21 cellular contexts compared by ENCODE assay signal in the genomic region with DNA sequence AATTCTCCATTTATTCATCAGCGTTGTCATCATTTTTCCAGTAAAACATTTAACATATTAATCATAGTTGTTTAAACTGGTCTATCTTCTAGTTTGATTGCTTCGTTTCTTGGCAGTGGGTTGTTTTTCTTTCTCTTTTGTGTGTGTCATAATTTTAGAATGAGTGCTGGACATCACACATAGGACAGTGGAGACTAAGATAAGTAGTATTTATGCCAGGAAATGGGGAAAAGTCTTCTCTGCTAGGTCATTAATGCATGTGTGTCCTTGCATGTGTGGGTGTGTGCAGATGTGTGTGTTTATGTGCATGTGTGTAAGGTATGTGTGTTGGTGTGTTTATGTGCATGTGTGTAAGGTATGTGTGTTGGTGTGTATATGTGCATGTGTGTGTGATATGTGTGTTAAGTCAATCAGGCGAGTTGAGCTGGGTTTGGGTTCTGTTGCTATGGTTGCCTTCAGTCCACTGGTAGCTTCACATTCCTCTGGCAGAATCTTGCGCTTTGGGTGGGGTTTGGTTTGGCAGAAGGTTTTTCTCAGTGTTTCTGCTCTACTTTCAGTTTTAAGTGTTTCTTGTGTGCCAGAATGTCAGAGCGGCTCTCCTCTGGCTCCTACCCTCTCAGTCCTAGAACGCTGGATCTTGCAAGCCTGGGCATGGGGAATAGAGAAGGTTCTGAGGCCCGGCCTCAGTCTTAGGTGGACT. TPM values are rescaled to one million over a fixed set of nuclear protein-coding genes. Genes with fewer than 3 reads are reported as not detected.
DNase-seq lines count a peak whose midpoint lies in the region; ATAC-seq, FAIRE-seq and TF ChIP-seq lines count a peak whose summit lies in the region.
"Had no signal": no experiment of that assay in that cellular context is flagged by ENCODE, and none has a peak within 500 bp of the region (broad histone marks: within the 10 kb centered on the region; RNA-seq: fewer than 3 reads in every experiment).

No MANE protein-coding gene starts in this region.

- no peak for TF ChIP-seq CTCF in lower lobe of right lung (IDR thresholded peaks at IDR 0.05)
- TF ChIP-seq CTCF in transverse colon (IDR thresholded peaks at IDR 0.05), result no peak
- TF ChIP-seq CTCF in progenitor cell of endocrine pancreas (IDR thresholded peaks at IDR 0.05; ENCODE audit: unreplicated experiment), result no peak
- no peak for TF ChIP-seq CTCF in uterus (IDR thresholded peaks at IDR 0.05)

- no peak for FAIRE-seq in HTR-8/SVneo (lab: Jason Lieb, UNC)
- FAIRE-seq: astrocyte, H54, kidney had no signal

- H3K4me1 ChIP-seq in lower lobe of right lung (peaks cover 20% of the 10 kb centered on the region), transverse colon (peaks cover 0 to 8% (median 0%) of the 10 kb centered on the region in 4 donors), uterus (no peaks in the 10 kb centered on the region)
- H3K4me1 ChIP-seq: colonic mucosa had no signal

- H3K27me3 ChIP-seq in MG63, result no peaks in the 10 kb centered on the region; the same call in none of the 2 replicates
- H3K27me3 ChIP-seq in lower lobe of right lung (ENCODE audit: low read depth), result no peaks in the 10 kb centered on the region
- H3K27me3 ChIP-seq in transverse colon, result no peaks in the 10 kb centered on the region
- no peaks in the 10 kb centered on the region for H3K27me3 ChIP-seq in uterus
- H3K27me3 ChIP-seq: colonic mucosa, neutrophil had no signal

- no peak for TF ChIP-seq EP300 in transverse colon (IDR thresholded peaks at IDR 0.05; ENCODE audit: low read depth)

- WGBS in transverse colon (ENCODE audit: low coverage in 1 of 2), 2 donors, result 57 to 79% methylated on average over 2 to 7 of the region's 7 CpGs

- intact Hi-C loops in lower lobe of right lung (cut with DNase I) (no loop called here), transverse colon (cut with DNase I; ENCODE audit: low total_unique reads) (no loop called here), uterus (cut with DNase I; ENCODE audit: low total_unique reads) (no loop called here)

- DNase-seq in MG63 (peak; percentile 62), fibroblast of gingiva (ENCODE audit: low read depth) (peak; percentile 27), lower lobe of right lung (no peak), transverse colon (no peak), HTR-8/SVneo (ENCODE audit: insufficient read length, low spot score) (no peak), progenitor cell of endocrine pancreas (ENCODE audit: low spot score, unreplicated experiment) (no peak), uterus (no peak)
- DNase-seq: activated CD4-positive, alpha-beta T cell treated with anti-CD3 and anti-CD28 coated beads, Interleukin-2, amount 10 ng/mL, durations not matched to agents 24 days and 14 days; activated naive CD4-positive, alpha-beta T cell; colonic mucosa; kidney; NCI-H1105; NCI-H2171 treated with DMSO at 0.1 percent for 48 hours; NCI-H82; stimulated activated CD4-positive, alpha-beta T cell treated with anti-CD3 and anti-CD28 coated beads, Interleukin-2, amount 100 ng/mL, for 24 hours had no signal

- in situ Hi-C loops in transverse colon (cut with MboI; ENCODE audit: low pct_ligation_motif_present in 1 of 4, low pct_unique_long_range_greater_than_20kb in 1 of 4, low sequenced_read_pairs in 3 of 4), result no loop called here

- H3K9me3 ChIP-seq in MG63, result peaks cover 15% of the 10 kb centered on the region
- peaks cover 8% of the 10 kb centered on the region for H3K9me3 ChIP-seq in lower lobe of right lung
- H3K9me3 ChIP-seq in transverse colon, result peaks cover 7 to 10% of the 10 kb centered on the region in 2 donors
- no peaks in the 10 kb centered on the region for H3K9me3 ChIP-seq in uterus
- H3K9me3 ChIP-seq: colonic mucosa, neutrophil had no signal

- ATAC-seq in lower lobe of right lung, result peak; percentile 82 to 84
- no peak for ATAC-seq in HG02981 (IDR thresholded peaks at IDR 0.05; ENCODE audit: unreplicated experiment)

- H3K9me3 Mint-ChIP-seq in progenitor cell of endocrine pancreas (ENCODE audit: low read depth), result peaks cover 11% of the 10 kb centered on the region

- no peaks in the 10 kb centered on the region for H3K4me1 Mint-ChIP-seq in progenitor cell of endocrine pancreas (ENCODE audit: low read depth)
- H3K4me1 Mint-ChIP-seq: activated CD4-positive, alpha-beta T cell treated with anti-CD3 and anti-CD28 coated beads, Interleukin-2, amount 10 ng/mL, durations not matched to agents 24 days and 14 days had no signal

- TF ChIP-seq POLR2A in transverse colon (IDR thresholded peaks at IDR 0.05) (no peak), uterus (IDR thresholded peaks at IDR 0.05) (no peak)

- H3K27me3 Mint-ChIP-seq in progenitor cell of endocrine pancreas, result no peaks in the 10 kb centered on the region
- H3K27me3 Mint-ChIP-seq: activated CD4-positive, alpha-beta T cell treated with anti-CD3 and anti-CD28 coated beads, Interleukin-2, amount 10 ng/mL, durations not matched to agents 24 days and 14 days had no signal

- no peak overlapping the region for H3K4me3 ChIP-seq in MG63
- H3K4me3 ChIP-seq in lower lobe of right lung, result no peak overlapping the region
- no peak overlapping the region for H3K4me3 ChIP-seq in transverse colon
- no peak overlapping the region for H3K4me3 ChIP-seq in uterus
- H3K4me3 ChIP-seq: colonic mucosa, SK-N-MC had no signal

- H3K4me3 Mint-ChIP-seq in progenitor cell of endocrine pancreas (ENCODE audit: low read depth), result no peak overlapping the region
- H3K4me3 Mint-ChIP-seq: activated CD4-positive, alpha-beta T cell treated with anti-CD3 and anti-CD28 coated beads, Interleukin-2, amount 10 ng/mL, durations not matched to agents 24 days and 14 days had no signal

- peaks cover 3% of the 10 kb centered on the region for H3K36me3 Mint-ChIP-seq in progenitor cell of endocrine pancreas (ENCODE audit: insufficient read depth)

- H3K27ac ChIP-seq in lower lobe of right lung, result peak overlapping the region; percentile 62
- H3K27ac ChIP-seq in transverse colon, result peak overlapping the region in 3 of 4 donors; percentile 13 to 26 (median 25)
- no peak overlapping the region for H3K27ac ChIP-seq in uterus
- H3K27ac ChIP-seq: colonic mucosa, KMS-11, neutrophil, SK-N-MC had no signal

- no peak overlapping the region for H3K27ac Mint-ChIP-seq in progenitor cell of endocrine pancreas
- H3K27ac Mint-ChIP-seq: activated CD4-positive, alpha-beta T cell treated with anti-CD3 and anti-CD28 coated beads, Interleukin-2, amount 10 ng/mL, durations not matched to agents 24 days and 14 days had no signal

- H3K36me3 ChIP-seq in MG63 (no peaks in the 10 kb centered on the region), lower lobe of right lung (no peaks in the 10 kb centered on the region), transverse colon (no peaks in the 10 kb centered on the region), uterus (no peaks in the 10 kb centered on the region)
- H3K36me3 ChIP-seq: colonic mucosa, neutrophil had no signal

RNA-seq across cellular contexts. Expression of a gene that starts 7.8 kb away (rescaled TPM):
- total RNA-seq in MG63 (2014; rRNA removed; shearing (Covaris generic); ENCODE audit: low replicate concordance), result 0.89 and 5.3 TPM in 2 replicates
- 108 TPM for total RNA-seq in lower lobe of right lung
- total RNA-seq in transverse colon, result 10 to 100 TPM in 2 of 4 donors, 1 to 10 TPM in 2; 8.3 to 18.1 (median 12.5) TPM
- 4.0 and 6.6 TPM in 2 replicates for total RNA-seq in progenitor cell of endocrine pancreas
- total RNA-seq in uterus, result 10 to 100 TPM; 13.5 to 89.9 (median 33.7) TPM

Comparison
In these comparisons a context has a peak if more than half of its experiments do, and no peak if none do; other contexts are left out.
1. DNase-seq: peak in MG63 (single experiment) and fibroblast of gingiva (single experiment); none in lower lobe of right lung (single experiment), transverse colon (single experiment), HTR-8/SVneo (single experiment), progenitor cell of endocrine pancreas (single experiment) and uterus (0 of 2).
2. H3K27ac ChIP-seq: peak in lower lobe of right lung (single experiment) and transverse colon (3 of 4); none in uterus (0 of 2).